In genomic region chr11:77871855-77872254, GRCh38 we compare ENCODE assay signal across 20 cellular contexts.
"Had no signal": no experiment of that assay in that cellular context is flagged by ENCODE, and none has a peak within 500 bp of the region (broad histone marks: within the 10 kb centered on the region; RNA-seq: fewer than 3 reads in every experiment).

No MANE protein-coding gene starts in this region.

- H3K27me3 Mint-ChIP-seq: dendritic cell treated with granulocyte-macrophage colony-stimulating factor and Interleukin-4, amounts not matched to agents 40 ng/mL and 50 ng/mL, for 4 days; effector memory CD8-positive, alpha-beta T cell had no signal

- H3K9me3 ChIP-seq: colonic mucosa, esophagus muscularis mucosa, heart right ventricle, left lung, lower lobe of right lung had no signal

- H3K27ac Mint-ChIP-seq: dendritic cell treated with granulocyte-macrophage colony-stimulating factor and Interleukin-4, amounts not matched to agents 40 ng/mL and 50 ng/mL, for 4 days; effector memory CD8-positive, alpha-beta T cell; endodermal cell had no signal

- DNase-seq: colonic mucosa; cortex of kidney; effector CD8-positive, alpha-beta T cell; effector memory CD8-positive, alpha-beta T cell; endodermal cell; erythroblast; foreskin keratinocyte; glutamatergic neuron; head of caudate nucleus; heart right ventricle; hippocampal formation; left cardiac atrium; left lung; left ventricle myocardium superior; lower lobe of right lung; mesenchymal stem cell; midbrain had no signal

- H3K4me1 Mint-ChIP-seq: endodermal cell had no signal

- H3K9me3 Mint-ChIP-seq: dendritic cell treated with granulocyte-macrophage colony-stimulating factor and Interleukin-4, amounts not matched to agents 40 ng/mL and 50 ng/mL, for 4 days; effector memory CD8-positive, alpha-beta T cell; endodermal cell had no signal

- H3K36me3 ChIP-seq: colonic mucosa had no signal

- H3K4me3 ChIP-seq: colonic mucosa, esophagus muscularis mucosa, heart right ventricle, left lung, lower lobe of right lung had no signal

- H3K4me3 Mint-ChIP-seq: dendritic cell treated with granulocyte-macrophage colony-stimulating factor and Interleukin-4, amounts not matched to agents 40 ng/mL and 50 ng/mL, for 4 days; effector memory CD8-positive, alpha-beta T cell; endodermal cell had no signal

- H3K27me3 ChIP-seq: colonic mucosa, esophagus muscularis mucosa, foreskin keratinocyte, heart right ventricle, left lung had no signal

- ATAC-seq: effector memory CD8-positive, alpha-beta T cell; foreskin keratinocyte; heart right ventricle; left cardiac atrium; left lung; left ventricle myocardium superior; lower lobe of right lung had no signal

- H3K4me1 ChIP-seq: colonic mucosa, foreskin keratinocyte, heart right ventricle, left lung, lower lobe of right lung had no signal

- H3K27ac ChIP-seq: colonic mucosa, epithelial cell of prostate, esophagus muscularis mucosa, foreskin keratinocyte, heart right ventricle, left lung, lower lobe of right lung had no signal
